In the genomic region with DNA sequence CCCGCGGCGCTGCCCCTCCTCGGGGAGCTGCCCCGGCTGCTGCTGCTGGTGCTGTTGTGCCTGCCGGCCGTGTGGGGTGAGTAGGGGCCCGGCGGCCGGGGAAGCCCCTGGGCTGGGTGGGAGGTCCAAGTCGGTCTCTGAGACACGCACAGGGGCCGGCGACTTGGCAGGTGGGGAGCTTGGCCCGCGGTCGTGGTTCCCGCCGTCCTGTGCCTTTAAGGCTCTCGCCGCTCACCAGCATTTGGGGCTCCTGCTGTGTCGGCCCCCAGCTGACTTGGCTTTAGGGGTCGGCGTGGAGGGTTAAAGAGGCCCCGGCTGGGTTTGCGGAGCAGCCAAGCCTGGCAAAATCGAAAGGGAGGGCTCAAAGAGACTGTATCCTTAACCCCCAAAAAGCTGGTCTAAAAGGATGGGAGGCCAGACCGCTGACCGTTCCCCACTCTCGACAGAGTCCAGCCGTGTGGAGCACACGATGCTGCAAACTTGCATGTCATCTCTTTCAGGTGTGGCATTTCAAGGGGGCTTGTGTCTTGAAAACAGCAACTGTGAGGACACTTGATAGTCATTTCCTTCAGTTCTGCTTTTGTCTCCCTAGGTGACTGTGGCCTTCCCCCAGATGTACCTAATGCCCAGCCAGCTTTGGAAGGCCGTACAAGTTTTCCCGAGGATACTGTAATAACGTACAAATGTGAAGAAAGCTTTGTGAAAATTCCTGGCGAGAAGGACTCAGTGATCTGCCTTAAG, we compare ENCODE assay signal across 1 cellular context.
TF ChIP-seq lines count a peak whose summit lies in the region.

No MANE protein-coding gene starts in this region.

TF ChIP-seq in K562, 482 proteins besides CTCF, POLR2A, EP300 and RAD21 (continued from another document):
- TF ChIP-seq ZZZ3 (IDR thresholded peaks at IDR 0.05) (no peak), RAD51 (IDR thresholded peaks at IDR 0.05; ENCODE audit: borderline replicate concordance, low read depth) (no peak), POLR3G (IDR thresholded peaks at IDR 0.05; ENCODE audit: extremely low read depth, insufficient read length, insufficient replicate concordance) (no peak), PHF8 (IDR thresholded peaks at IDR 0.05; ENCODE audit: borderline replicate concordance, low read length) (peak; percentile 75; the same call in 1 of the 2 replicates), KAT8 (IDR thresholded peaks at IDR 0.05; ENCODE audit: low read depth) (no peak)
